Comparison of ENCODE assay signal across 18 cellular contexts in genomic region chr20:36703530-36703929, GRCh38. TPM values are rescaled to one million over a fixed set of nuclear protein-coding genes. Genes with fewer than 3 reads are reported as not detected.
"Had no signal": no experiment of that assay in that cellular context is flagged by ENCODE, and none has a peak within 500 bp of the region (broad histone marks: within the 10 kb centered on the region; RNA-seq: fewer than 3 reads in every experiment).

No MANE protein-coding gene starts in this region.

- H3K9me3 ChIP-seq: MG63, SJSA1 had no signal

- H3K4me1 ChIP-seq: SJSA1 had no signal

- H3K27me3 ChIP-seq: MG63, SJSA1 had no signal

- H3K4me3 ChIP-seq: MG63, SJSA1, SK-N-MC had no signal

- H3K27ac ChIP-seq: SJSA1, SK-N-MC had no signal

- DNase-seq: KBM-7, MG63, NCI-H1092 treated with DMSO at 0.1 percent for 48 hours, NCI-H1436, NCI-H187, NCI-H2029, NCI-H2081 treated with DMSO at 0.1 percent for 48 hours, NCI-H2171, NCI-H226, NCI-H446, NCI-H510A treated with DMSO at 0.1 percent for 48 hours, NCI-H526, Right ventricle myocardium superior, RPMI8226, SIG-M5 had no signal

- H3K36me3 ChIP-seq: MG63, SJSA1 had no signal

RNA-seq across cellular contexts. Expression of gene SLA2, which starts 57.5 kb away (rescaled TPM):
- total RNA-seq: HT-29, SJSA1 had no signal
